Comparison of ENCODE assay signal across 1 cellular context in genomic region chr6:131946992-131947955, GRCh38.
TF ChIP-seq lines count a peak whose summit lies in the region.

No MANE protein-coding gene starts in this region.

TF ChIP-seq in HepG2, 621 proteins besides CTCF, POLR2A, EP300 and RAD21 (continued from another document and continues in another):
- 0 out of 2 replicates have a peak, but pooled peaks have one; percentile 9 for TF ChIP-seq ZBTB25 (CRISPR knock-in tag; IDR thresholded peaks at IDR 0.05)
- no peak for TF ChIP-seq RELA (CRISPR knock-in tag; IDR thresholded peaks at IDR 0.05)
- no peak for TF ChIP-seq ZNF768 (CRISPR knock-in tag; IDR thresholded peaks at IDR 0.05)
- no peak for TF ChIP-seq ATRX (CRISPR knock-in tag; IDR thresholded peaks at IDR 0.05; ENCODE audit: borderline replicate concordance)
- no peak; the same call in 1 of the 2 replicates for TF ChIP-seq ZNF558 (CRISPR knock-in tag; IDR thresholded peaks at IDR 0.05; ENCODE audit: borderline replicate concordance)
- TF ChIP-seq RXRA (CRISPR knock-in tag; IDR thresholded peaks at IDR 0.05), result no peak
- TF ChIP-seq DNMT1 (CRISPR knock-in tag; IDR thresholded peaks at IDR 0.05), result no peak
- peak; percentile 48 for TF ChIP-seq RFX3 (CRISPR knock-in tag; IDR thresholded peaks at IDR 0.05)
- TF ChIP-seq THAP8 (CRISPR knock-in tag; IDR thresholded peaks at IDR 0.05; ENCODE audit: borderline replicate concordance), result no peak
- no peak for TF ChIP-seq NR0B2 (CRISPR knock-in tag; IDR thresholded peaks at IDR 0.05)
- TF ChIP-seq HOXA5 (CRISPR knock-in tag; IDR thresholded peaks at IDR 0.05), result no peak
- no peak for TF ChIP-seq HNRNPK (IDR thresholded peaks at IDR 0.05; ENCODE audit: low read depth, low read length, poor library complexity, severe bottlenecking)
- TF ChIP-seq TGIF2 (CRISPR knock-in tag; IDR thresholded peaks at IDR 0.05), result no peak
- TF ChIP-seq POLR2AphosphoS2 (IDR thresholded peaks at IDR 0.05; ENCODE audit: low read depth, low read length), result peak; percentile 99
- no peak for TF ChIP-seq IKZF4 (CRISPR knock-in tag; IDR thresholded peaks at IDR 0.05; ENCODE audit: borderline replicate concordance, low read depth, not compliant biosample characterization)
- TF ChIP-seq XBP1 (CRISPR knock-in tag; IDR thresholded peaks at IDR 0.05), result no peak
- TF ChIP-seq BCLAF1 (IDR thresholded peaks at IDR 0.05), result no peak
- peak; percentile 64; the same call in 1 of the 2 replicates for TF ChIP-seq ZNF614 (CRISPR knock-in tag; IDR thresholded peaks at IDR 0.05; ENCODE audit: borderline replicate concordance)
- peak; percentile 37; the same call in 1 of the 2 replicates for TF ChIP-seq NFKBIZ (CRISPR knock-in tag; IDR thresholded peaks at IDR 0.05)
- TF ChIP-seq ZNF737 (CRISPR knock-in tag; IDR thresholded peaks at IDR 0.05; ENCODE audit: borderline replicate concordance), result no peak
- 0 out of 2 replicates have a peak, but pooled peaks have one; percentile 23 for TF ChIP-seq ZNF543 (CRISPR knock-in tag; IDR thresholded peaks at IDR 0.05)
- TF ChIP-seq SAFB2 (CRISPR knock-in tag; IDR thresholded peaks at IDR 0.05; ENCODE audit: borderline replicate concordance, low read depth), result no peak
- TF ChIP-seq ZNF232 (CRISPR knock-in tag; IDR thresholded peaks at IDR 0.05; ENCODE audit: borderline replicate concordance), result no peak
- TF ChIP-seq ZFAT (CRISPR knock-in tag; conservative IDR thresholded peaks at IDR 0.05), result no peak
- TF ChIP-seq FLYWCH1 (CRISPR knock-in tag; IDR thresholded peaks at IDR 0.05), result peak; percentile 57; the same call in 1 of the 2 replicates
- no peak for TF ChIP-seq DBP (CRISPR knock-in tag; IDR thresholded peaks at IDR 0.05; ENCODE audit: not compliant biosample characterization)
- TF ChIP-seq THRA (CRISPR knock-in tag; IDR thresholded peaks at IDR 0.05; ENCODE audit: borderline replicate concordance), result no peak
- no peak for TF ChIP-seq HMGA1 (CRISPR knock-in tag; conservative IDR thresholded peaks at IDR 0.05)
- TF ChIP-seq KLF16 (CRISPR knock-in tag; IDR thresholded peaks at IDR 0.05), result peak in 1 of 2 experiments; percentile 55; a peak in 1 of 4 replicates
- peak; percentile 27; the same call in 1 of the 2 replicates for TF ChIP-seq CREM (IDR thresholded peaks at IDR 0.05)
- no peak for TF ChIP-seq CREM (CRISPR knock-in tag; IDR thresholded peaks at IDR 0.05)
- no peak for TF ChIP-seq MTERF4 (CRISPR knock-in tag; IDR thresholded peaks at IDR 0.05)
- no peak for TF ChIP-seq SRSF4 (IDR thresholded peaks at IDR 0.05; ENCODE audit: low read depth, low read length, poor library complexity, severe bottlenecking)
- TF ChIP-seq HBP1 (CRISPR knock-in tag; IDR thresholded peaks at IDR 0.05; ENCODE audit: low read depth), result 0 out of 2 replicates have a peak, but pooled peaks have one; percentile 11
- TF ChIP-seq KAT8 (CRISPR knock-in tag; IDR thresholded peaks at IDR 0.05), result peak; percentile 48; the same call in 1 of the 2 replicates
- no peak for TF ChIP-seq ZNF350 (CRISPR knock-in tag; IDR thresholded peaks at IDR 0.05; ENCODE audit: borderline replicate concordance, low read depth)
- no peak for TF ChIP-seq ZHX2 (IDR thresholded peaks at IDR 0.05; ENCODE audit: low read depth)
- no peak for TF ChIP-seq ZHX2 (CRISPR knock-in tag; IDR thresholded peaks at IDR 0.05; ENCODE audit: borderline replicate concordance)
- no peak for TF ChIP-seq ZNF607 (CRISPR knock-in tag; IDR thresholded peaks at IDR 0.05; ENCODE audit: borderline replicate concordance)
- TF ChIP-seq HINFP (CRISPR knock-in tag; IDR thresholded peaks at IDR 0.05; ENCODE audit: low read depth), result no peak
- peak; percentile 86; the same call in 1 of the 2 replicates for TF ChIP-seq ZC3H4 (CRISPR knock-in tag; IDR thresholded peaks at IDR 0.05; ENCODE audit: borderline replicate concordance)
- no peak for TF ChIP-seq SOX13 (IDR thresholded peaks at IDR 0.05)
- TF ChIP-seq SOX13 (CRISPR knock-in tag; conservative IDR thresholded peaks at IDR 0.05 in 1 of 2, IDR thresholded peaks at IDR 0.05 in 1 of 2), result peak in 1 of 2 experiments; percentile 20; a peak in 3 of 4 replicates
- peak; percentile 60 for TF ChIP-seq POLR2G (IDR thresholded peaks at IDR 0.05; ENCODE audit: low read depth, low read length)
- no peak for TF ChIP-seq ZNF138 (CRISPR knock-in tag; IDR thresholded peaks at IDR 0.05; ENCODE audit: low read depth)
- TF ChIP-seq ZBTB38 (CRISPR knock-in tag; IDR thresholded peaks at IDR 0.05), result no peak
- no peak for TF ChIP-seq DMAP1 (CRISPR knock-in tag; IDR thresholded peaks at IDR 0.05)
- 0 out of 2 replicates have a peak, but pooled peaks have one; percentile 5 for TF ChIP-seq NR2F6 (IDR thresholded peaks at IDR 0.05)
- TF ChIP-seq NR2F6 (CRISPR knock-in tag; IDR thresholded peaks at IDR 0.05), result no peak
- TF ChIP-seq BHLHE40 (IDR thresholded peaks at IDR 0.05; ENCODE audit: low read length), result 0 out of 2 replicates have a peak, but pooled peaks have one; percentile 30
